1 cellular context compared by ENCODE assay signal in the genomic region with DNA sequence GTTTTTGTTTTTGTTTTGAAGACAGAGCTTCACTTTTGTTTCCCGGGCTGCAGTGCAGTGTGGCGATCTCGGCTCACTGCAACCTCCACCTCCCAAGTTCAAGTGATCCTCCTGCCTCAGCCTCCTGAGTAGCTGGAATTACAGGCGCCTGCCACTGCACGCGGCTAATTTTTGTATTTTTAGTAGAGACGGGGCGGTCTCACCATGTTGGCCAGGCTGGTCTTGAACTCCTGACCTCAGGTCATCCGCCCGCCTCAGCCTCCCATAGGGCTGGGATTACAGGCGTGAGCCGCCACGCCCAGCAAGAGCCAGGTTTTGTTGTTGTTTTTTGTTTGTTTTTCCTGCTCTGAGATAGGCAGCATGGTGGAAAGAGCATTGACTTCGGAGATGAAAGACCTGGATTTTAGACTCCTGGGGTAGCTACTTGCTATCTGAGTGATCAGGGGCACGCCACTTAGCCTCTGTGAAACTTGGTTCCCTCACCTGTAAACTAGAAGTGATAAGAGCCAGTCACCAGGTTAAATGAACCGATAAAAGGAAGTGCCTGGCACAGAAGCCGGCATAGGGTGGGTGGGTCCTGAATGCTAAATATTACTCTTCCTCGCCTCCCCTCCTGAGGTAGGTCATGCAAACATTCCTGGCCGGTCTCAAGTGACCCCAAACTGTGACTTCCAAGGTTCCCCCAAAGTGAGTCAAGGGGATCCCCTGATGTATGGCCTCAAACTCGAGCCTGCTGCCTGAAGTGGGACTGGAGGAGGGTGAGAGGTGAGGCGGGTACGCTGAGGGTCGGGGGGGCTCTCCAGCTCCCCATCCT.
TF ChIP-seq lines count a peak whose summit lies in the region.

No MANE protein-coding gene starts in this region.

TF ChIP-seq in endothelial cell of umbilical vein, 7 proteins besides CTCF, POLR2A, EP300 and RAD21:
- TF ChIP-seq FOS (IDR thresholded peaks at IDR 0.05; ENCODE audit: borderline replicate concordance, insufficient read depth, low read length) = no peak
- no peak for TF ChIP-seq EZH2 (IDR thresholded peaks at IDR 0.05; ENCODE audit: borderline replicate concordance, low read depth, low read length, severe bottlenecking)
- no peak for TF ChIP-seq POLR2AphosphoS5 (IDR thresholded peaks at IDR 0.05; ENCODE audit: insufficient read depth, low read depth, low read length)
- no peak for TF ChIP-seq GATA2 (IDR thresholded peaks at IDR 0.05; ENCODE audit: insufficient read depth, insufficient read length, low read depth, low read length)
- TF ChIP-seq, protein P1, sequence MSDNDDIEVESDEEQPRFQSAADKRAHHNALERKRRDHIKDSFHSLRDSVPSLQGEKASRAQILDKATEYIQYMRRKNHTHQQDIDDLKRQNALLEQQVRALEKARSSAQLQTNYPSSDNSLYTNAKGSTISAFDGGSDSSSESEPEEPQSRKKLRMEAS (IDR thresholded peaks at IDR 0.05; ENCODE audit: insufficient read depth, insufficient read length) = no peak
- no peak for TF ChIP-seq JUN (IDR thresholded peaks at IDR 0.05; ENCODE audit: borderline replicate concordance, insufficient read depth, insufficient read length, low read depth)
- TF ChIP-seq MYC (IDR thresholded peaks at IDR 0.05; ENCODE audit: low read depth, low read length) = no peak
